Comparison of ENCODE assay signal across 8 cellular contexts in the genomic region with DNA sequence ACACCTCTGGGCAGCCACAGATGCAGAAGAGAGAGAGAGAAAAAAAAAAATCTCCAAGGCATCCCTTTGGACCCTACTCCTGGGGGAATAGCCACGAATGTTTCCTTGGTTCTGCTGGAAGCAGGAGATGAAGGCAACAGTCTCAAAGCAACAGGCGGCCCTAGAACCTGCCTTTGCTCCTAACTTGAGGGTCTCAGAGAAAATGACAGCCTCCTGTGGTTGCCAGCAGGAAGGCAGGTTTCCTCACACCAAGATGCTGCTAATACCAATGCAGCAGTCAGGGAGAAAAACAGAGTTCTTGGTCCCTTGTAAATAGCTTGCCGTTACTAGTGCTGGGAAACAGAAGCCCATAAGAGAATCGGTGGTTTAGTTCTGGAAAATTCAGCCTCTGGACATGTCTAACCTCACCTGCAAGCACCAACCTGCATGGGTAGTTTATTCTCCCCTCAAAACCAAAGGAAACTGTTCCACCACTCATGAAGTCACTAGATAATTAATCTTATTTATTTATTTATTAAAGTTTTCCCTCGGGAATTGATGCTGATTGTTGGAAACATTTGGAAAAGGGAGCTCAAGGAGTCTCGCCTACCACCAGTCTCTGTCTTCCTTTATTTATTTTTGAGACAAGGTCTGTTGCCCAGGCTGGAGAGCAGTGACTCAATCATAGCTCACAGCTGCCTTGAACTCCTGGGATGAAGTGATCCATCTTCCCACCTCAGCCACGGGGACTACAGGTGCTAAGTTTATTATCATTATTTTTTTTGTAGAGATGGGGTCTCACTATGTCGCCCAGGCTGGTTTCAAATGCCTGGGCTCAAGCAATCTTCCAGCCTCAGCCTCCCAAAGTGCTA. TPM values are rescaled to one million over a fixed set of nuclear protein-coding genes. Genes with fewer than 3 reads are reported as not detected.
A peak's percentile ranks its signal among the peaks of the same experiment; 100 is the strongest.
DNase-seq lines count a peak whose midpoint lies in the region; ATAC-seq, FAIRE-seq and TF ChIP-seq lines count a peak whose summit lies in the region.

No MANE protein-coding gene starts in this region.

- no peaks in the 10 kb centered on the region for H3K9me3 ChIP-seq in testis

- H3K27ac Mint-ChIP-seq in activated CD8-positive, alpha-beta memory T cell treated with anti-CD3 and anti-CD28 coated beads, Interleukin-2, amount 10 ng/mL, durations not matched to agents 7 days and 5 days: no peak overlapping the region
- no peak overlapping the region for H3K27ac Mint-ChIP-seq in activated naive CD8-positive, alpha-beta T cell

- H3K9me3 Mint-ChIP-seq in activated CD8-positive, alpha-beta memory T cell treated with anti-CD3 and anti-CD28 coated beads, Interleukin-2, amount 10 ng/mL, durations not matched to agents 7 days and 5 days (ENCODE audit: low read depth): no peaks in the 10 kb centered on the region
- H3K9me3 Mint-ChIP-seq in activated naive CD8-positive, alpha-beta T cell (ENCODE audit: low read depth): no peaks in the 10 kb centered on the region

- no peak for FAIRE-seq in HTR-8/SVneo (lab: Jason Lieb, UNC)

- no peaks in the 10 kb centered on the region for H3K36me3 ChIP-seq in testis (ENCODE audit: low read depth, missing control alignments)

- no peak for DNase-seq in activated CD8-positive, alpha-beta memory T cell treated with anti-CD3 and anti-CD28 coated beads, Interleukin-2, amount 10 ng/mL, durations not matched to agents 7 days and 5 days
- no peak for DNase-seq in activated CD8-positive, alpha-beta memory T cell treated with anti-CD3 and anti-CD28 coated beads for 24 hours
- DNase-seq in kidney tubule cell (ENCODE audit: low spot score) (peak; percentile 61), testis (no peak), HTR-8/SVneo (ENCODE audit: insufficient read length, low spot score) (no peak)

- TF ChIP-seq POLR2A in testis (IDR thresholded peaks at IDR 0.05): no peak

- no peaks in the 10 kb centered on the region for H3K4me1 ChIP-seq in testis

- no peak overlapping the region for H3K27ac ChIP-seq in testis

- WGBS in testis, 2 donors: 34 to 53% methylated on average over 8 of the region's 8 CpGs

- H3K4me3 Mint-ChIP-seq in activated CD8-positive, alpha-beta memory T cell treated with anti-CD3 and anti-CD28 coated beads, Interleukin-2, amount 10 ng/mL, durations not matched to agents 7 days and 5 days: peak overlapping the region; percentile 35
- H3K4me3 Mint-ChIP-seq in activated naive CD8-positive, alpha-beta T cell: peak overlapping the region; percentile 70

- peaks cover 79% of the 10 kb centered on the region for H3K27me3 Mint-ChIP-seq in activated CD8-positive, alpha-beta memory T cell treated with anti-CD3 and anti-CD28 coated beads, Interleukin-2, amount 10 ng/mL, durations not matched to agents 7 days and 5 days
- H3K27me3 Mint-ChIP-seq in activated naive CD8-positive, alpha-beta T cell: peaks cover 19% of the 10 kb centered on the region

- no peaks in the 10 kb centered on the region for H3K36me3 Mint-ChIP-seq in activated CD8-positive, alpha-beta memory T cell treated with anti-CD3 and anti-CD28 coated beads, Interleukin-2, amount 10 ng/mL, durations not matched to agents 7 days and 5 days
- H3K36me3 Mint-ChIP-seq in activated naive CD8-positive, alpha-beta T cell: no peaks in the 10 kb centered on the region

- no peak for TF ChIP-seq CTCF in testis (IDR thresholded peaks at IDR 0.05)

- CTCF ChIA-PET in activated CD8-positive, alpha-beta memory T cell treated with anti-CD3 and anti-CD28 coated beads, Interleukin-2, amount 10 ng/mL, durations not matched to agents 7 days and 5 days (lab: Charles Lee): interaction anchor here (1.3 to 2.0 kb wide), 5 partner anchors 16 to 267 kb away, joined by 4 to 10 read pairs (median 5); no protein-coding TSS in a partner anchor

- no peaks in the 10 kb centered on the region for H3K27me3 ChIP-seq in testis

- H3K4me3 ChIP-seq in testis: peak overlapping the region; percentile 57 to 63

- peaks cover 11% of the 10 kb centered on the region for H3K4me1 Mint-ChIP-seq in activated CD8-positive, alpha-beta memory T cell treated with anti-CD3 and anti-CD28 coated beads, Interleukin-2, amount 10 ng/mL, durations not matched to agents 7 days and 5 days
- peaks cover 14% of the 10 kb centered on the region for H3K4me1 Mint-ChIP-seq in activated naive CD8-positive, alpha-beta T cell (ENCODE audit: low read depth)

- ATAC-seq in activated CD8-positive, alpha-beta memory T cell treated with anti-CD3 and anti-CD28 coated beads, Interleukin-2, amount 10 ng/mL, durations not matched to agents 7 days and 5 days: peak; percentile 27
- ATAC-seq in GM19397 (IDR thresholded peaks at IDR 0.05; ENCODE audit: unreplicated experiment) (no peak), HG02938 (IDR thresholded peaks at IDR 0.05; ENCODE audit: unreplicated experiment) (no peak)

- intact Hi-C loops in testis (cut with DNase I; ENCODE audit: low total_unique reads): no loop called here

RNA-seq across cellular contexts. Expression of a gene that starts 0.9 kb away (rescaled TPM):
- 10 to 100 TPM; 55.8 to 68.2 TPM for total RNA-seq in activated CD8-positive, alpha-beta memory T cell treated with anti-CD3 and anti-CD28 coated beads, Interleukin-2, amount 10 ng/mL, durations not matched to agents 7 days and 5 days
- total RNA-seq in testis: 10 to 100 TPM; 13.7 to 17.8 TPM
- polyA plus RNA-seq in testis (ENCODE audit: insufficient read depth, low read depth, low replicate concordance): 10.2 TPM
